Comparison of ENCODE assay signal across 21 cellular contexts in the genomic region with DNA sequence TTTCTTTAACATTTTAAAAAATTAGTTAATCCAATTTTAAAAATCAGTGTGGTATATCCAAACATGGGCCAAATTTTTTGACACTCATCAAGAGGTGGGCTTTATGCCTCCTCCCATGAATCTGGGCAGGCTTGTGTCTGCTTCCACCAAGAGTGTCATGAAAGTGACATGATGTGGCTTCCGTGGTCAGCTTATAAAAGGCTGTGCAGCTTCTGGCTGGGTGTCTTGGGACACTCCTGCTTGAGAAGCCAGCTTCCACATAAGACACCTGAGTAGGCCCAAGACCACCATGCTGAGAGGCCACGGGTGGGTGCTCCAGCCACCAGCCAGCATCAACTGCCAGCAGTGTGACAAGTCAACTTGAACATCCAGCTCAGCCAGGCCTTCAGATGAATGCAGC.
"Had no signal": no experiment of that assay in that cellular context is flagged by ENCODE, and none has a peak within 500 bp of the region (broad histone marks: within the 10 kb centered on the region; RNA-seq: fewer than 3 reads in every experiment).

No MANE protein-coding gene starts in this region.

- H3K4me3 Mint-ChIP-seq: nephron progenitor cell had no signal

- ATAC-seq: left ventricle myocardium superior, sciatic nerve, upper lobe of right lung had no signal

- H3K27me3 ChIP-seq: adrenal gland, colonic mucosa, testis had no signal

- H3K9me3 ChIP-seq: adrenal gland, colonic mucosa, heart right ventricle, spleen, testis, upper lobe of right lung had no signal

- H3K4me1 ChIP-seq: colonic mucosa had no signal

- H3K27ac ChIP-seq: adrenal gland, colonic mucosa, heart right ventricle, SK-N-MC, spleen, testis, upper lobe of right lung, WERI-Rb-1 had no signal

- H3K9me3 Mint-ChIP-seq: nephron progenitor cell had no signal

- H3K27ac Mint-ChIP-seq: nephron progenitor cell had no signal

- H3K36me3 ChIP-seq: adrenal gland, colonic mucosa, heart right ventricle, spleen, upper lobe of right lung, WERI-Rb-1 had no signal

- DNase-seq: activated CD4-positive, alpha-beta T cell treated with anti-CD3 and anti-CD28 coated beads for 4 hours; activated CD8-positive, alpha-beta memory T cell treated with anti-CD3 and anti-CD28 coated beads, Interleukin-2, amount 50 U/mL, for 48 hours; activated effector memory CD4-positive, alpha-beta T cell treated with anti-CD3 and anti-CD28 coated beads, Interleukin-2, amount 50 U/mL, for 16 hours; adrenal gland; caudate nucleus; colonic mucosa; heart right ventricle; left ventricle myocardium superior; mesenchymal stem cell; nephron progenitor cell; spleen; stimulated activated CD4-positive, alpha-beta T cell treated with anti-CD3 and anti-CD28 coated beads, Interleukin-1b, Interleukin-23, amount 100 ng/mL, for 48 hours; stimulated activated naive CD4-positive, alpha-beta T cell; T-helper 1 cell; testis; upper lobe of right lung; WERI-Rb-1 had no signal

- H3K4me3 ChIP-seq: adrenal gland, colonic mucosa, heart right ventricle, SK-N-MC, spleen, testis, upper lobe of right lung had no signal

- FAIRE-seq: frontal cortex, keratinocyte had no signal
